In the genomic region with DNA sequence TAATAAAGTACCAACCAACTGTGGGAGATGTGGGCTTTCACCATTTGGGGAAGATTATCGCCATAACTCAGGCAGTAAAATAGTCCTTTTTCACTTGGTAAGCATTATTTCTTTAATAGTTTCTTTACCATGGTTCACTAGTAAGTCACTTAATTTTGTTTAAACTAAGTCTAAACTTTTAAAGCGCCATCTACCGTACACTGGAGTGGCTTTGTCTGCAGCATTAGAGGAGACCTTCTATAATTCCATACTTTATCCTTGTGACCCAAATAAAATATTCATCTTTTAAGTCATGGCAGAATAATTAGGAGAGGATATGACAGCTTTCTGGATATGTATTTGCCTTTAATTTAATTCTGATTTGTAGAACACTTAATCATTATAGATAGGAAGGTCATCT, we compare ENCODE assay signal across 23 cellular contexts.
A peak's percentile ranks its signal among the peaks of the same experiment; 100 is the strongest.
DNase-seq lines count a peak whose midpoint lies in the region; ATAC-seq, FAIRE-seq and TF ChIP-seq lines count a peak whose summit lies in the region.
"Had no signal": no experiment of that assay in that cellular context is flagged by ENCODE, and none has a peak within 500 bp of the region (broad histone marks: within the 10 kb centered on the region; RNA-seq: fewer than 3 reads in every experiment).

No MANE protein-coding gene starts in this region.

- POLR2A ChIA-PET in Panc1 (lab: Charles Lee), result no interaction called here

- peak; percentile 11; the same call in 1 of the 2 replicates for TF ChIP-seq CTCF in Panc1 (IDR thresholded peaks at IDR 0.05)
- TF ChIP-seq CTCF in fibroblast of the aortic adventitia (IDR thresholded peaks at IDR 0.05; ENCODE audit: insufficient read depth, low read length), result no peak
- no peak for TF ChIP-seq CTCF in dorsolateral prefrontal cortex (IDR thresholded peaks at IDR 0.05 in 54 of 56, conservative IDR thresholded peaks at IDR 0.05 in 2 of 56; ENCODE audit: low read depth in 1 of 56, partially characterized antibody in 56 of 56)
- no peak for TF ChIP-seq CTCF in left lung (IDR thresholded peaks at IDR 0.05)

- H3K4me1 ChIP-seq in Panc1 (ENCODE audit: control insufficient read depth, insufficient read depth, low read length), result no peaks in the 10 kb centered on the region
- no peaks in the 10 kb centered on the region for H3K4me1 ChIP-seq in left lung

- H3K27ac ChIP-seq in Panc1 (ENCODE audit: low read length) (no peak overlapping the region), dorsolateral prefrontal cortex (no peak overlapping the region), left lung (no peak overlapping the region)
- H3K27ac ChIP-seq: SK-N-MC had no signal

- ATAC-seq in Panc1 (no peak), GM19452 (IDR thresholded peaks at IDR 0.05; ENCODE audit: unreplicated experiment) (no peak), left lung (no peak)
- ATAC-seq: Right ventricle myocardium inferior, T-cell had no signal

- in situ Hi-C loops in Panc1 (cut with HindIII; ENCODE audit: low pct_unique_long_range_greater_than_20kb, low sequenced_read_pairs), result no loop called here

- DNase-seq in Jurkat, Clone E6-1 (ENCODE audit: low read depth, low spot score), result peak; percentile 8
- DNase-seq in Panc1 (ENCODE audit: low read depth, low spot score) (no peak), fibroblast of the aortic adventitia (ENCODE audit: low read depth) (peak; percentile 2), dorsolateral prefrontal cortex (no peak), left lung (no peak), cardiac septum (ENCODE audit: low spot score) (no peak)
- DNase-seq: ACHN, AML-193, DMS 273 treated with DMSO at 0.1 percent for 48 hours, DND-41, Kasumi-1, NCI-H1092 treated with DMSO at 0.1 percent for 48 hours, NCI-H1694 treated with DMSO at 0.1 percent for 48 hours, NCI-H2107, NCI-H2227 treated with DMSO at 0.1 percent for 48 hours, NCI-H510A treated with DMSO at 0.1 percent for 48 hours, NCI-H82, T-cell had no signal

- peak; percentile 72 for FAIRE-seq in G401.6 (lab: Jason Lieb, UNC)
- FAIRE-seq: H1 had no signal

- H3K27me3 ChIP-seq in Panc1 (ENCODE audit: control insufficient read depth, insufficient read depth, low read length), result no peaks in the 10 kb centered on the region
- no peaks in the 10 kb centered on the region for H3K27me3 ChIP-seq in dorsolateral prefrontal cortex
- H3K27me3 ChIP-seq in left lung, result no peaks in the 10 kb centered on the region

- BruUV-seq in Panc1 (replicated peaks; lab: Mats Ljungman, UMichigan), result no TSS peak

- intact Hi-C loops in Panc1 (cut with micrococcal nuclease; ENCODE audit: unreplicated experiment) (no loop called here), dorsolateral prefrontal cortex (cut with DNase I) (no loop called here), left lung (cut with DNase I) (no loop called here), cardiac septum (cut with DNase I) (no loop called here)

- CTCF ChIA-PET in Panc1 (lab: Charles Lee), result no interaction called here

- H3K36me3 ChIP-seq in Panc1 (ENCODE audit: control insufficient read depth, insufficient read depth, low read length) (no peaks in the 10 kb centered on the region), left lung (no peaks in the 10 kb centered on the region)

- H3K9me3 ChIP-seq in Panc1 (ENCODE audit: control insufficient read depth, insufficient read depth, low read depth, low read length), result no peaks in the 10 kb centered on the region
- no peaks in the 10 kb centered on the region for H3K9me3 ChIP-seq in left lung

- H3K4me3 ChIP-seq in Jurkat, Clone E6-1 (ENCODE audit: low read length), result no peak overlapping the region
- H3K4me3 ChIP-seq in Panc1 (ENCODE audit: low read depth in 2 of 2, low read length in 2 of 2) (no peak overlapping the region), fibroblast of the aortic adventitia (ENCODE audit: low read depth, low read length) (no peak overlapping the region), dorsolateral prefrontal cortex (no peak overlapping the region), left lung (no peak overlapping the region)
- H3K4me3 ChIP-seq: SK-N-MC had no signal

Comparison
In these comparisons a context has a peak if more than half of its experiments do, and no peak if none do; other contexts are left out.
1. DNase-seq: peak in Jurkat, Clone E6-1 (single experiment) and fibroblast of the aortic adventitia (single experiment); none in Panc1 (single experiment), dorsolateral prefrontal cortex (0 of 10), left lung (0 of 2) and cardiac septum (single experiment).